Comparison of ENCODE assay signal across 16 cellular contexts in genomic region chr3:115628075-115628412, GRCh38. TPM values are rescaled to one million over a fixed set of nuclear protein-coding genes. Genes with fewer than 3 reads are reported as not detected.
DNase-seq lines count a peak whose midpoint lies in the region; ATAC-seq, FAIRE-seq and TF ChIP-seq lines count a peak whose summit lies in the region.
"Had no signal": no experiment of that assay in that cellular context is flagged by ENCODE, and none has a peak within 500 bp of the region (broad histone marks: within the 10 kb centered on the region; RNA-seq: fewer than 3 reads in every experiment).

No MANE protein-coding gene starts in this region.

- H3K4me3 ChIP-seq in gastrocnemius medialis, result no peak overlapping the region
- no peak overlapping the region for H3K4me3 ChIP-seq in heart right ventricle
- H3K4me3 ChIP-seq: skin epidermis had no signal

- DNase-seq in gastrocnemius medialis (no peak), heart right ventricle (no peak), NOMO-1 (lab: John Stamatoyannopoulos, UW; ENCODE audit: unreplicated experiment in 2 of 2) (no peak), GM19239 (ENCODE audit: insufficient read length, low spot score) (no peak)
- DNase-seq: activated CD4-positive, alpha-beta T cell treated with anti-CD3 and anti-CD28 coated beads, Interleukin-2, amount 10 ng/mL, durations not matched to agents 24 days and 14 days; NCI-H2029 treated with DMSO at 0.1 percent for 48 hours; nephron progenitor cell; T-helper 1 cell had no signal

- H3K27me3 ChIP-seq in gastrocnemius medialis (peaks cover 5 to 12% (median 11%) of the 10 kb centered on the region in 3 donors), heart right ventricle (peaks cover 0 to 54% (median 50%) of the 10 kb centered on the region in 7 donors)

- no peaks in the 10 kb centered on the region for H3K9me3 ChIP-seq in gastrocnemius medialis
- H3K9me3 ChIP-seq in heart right ventricle, result no peaks in the 10 kb centered on the region

- TF ChIP-seq CTCF in gastrocnemius medialis (IDR thresholded peaks at IDR 0.05 in 4 of 5, conservative IDR thresholded peaks at IDR 0.05 in 1 of 5) (no peak), heart right ventricle (IDR thresholded peaks at IDR 0.05) (no peak)

- H3K27ac ChIP-seq in gastrocnemius medialis (no peak overlapping the region), heart right ventricle (no peak overlapping the region)
- H3K27ac ChIP-seq: skin epidermis had no signal

- intact Hi-C loops in gastrocnemius medialis (cut with DNase I; ENCODE audit: low total_unique reads) (no loop called here), heart right ventricle (cut with DNase I) (no loop called here)

- WGBS in heart right ventricle, 2 donors, result 60 to 68% methylated on average over 1 of the region's 1 CpG

- TF ChIP-seq POLR2A in gastrocnemius medialis (IDR thresholded peaks at IDR 0.05), result no peak

- ATAC-seq in GM18499 (IDR thresholded peaks at IDR 0.05; ENCODE audit: insufficient read depth, unreplicated experiment) (peak; percentile 22), GM19452 (IDR thresholded peaks at IDR 0.05; ENCODE audit: unreplicated experiment) (peak; percentile 49), HG02678 (IDR thresholded peaks at IDR 0.05; ENCODE audit: unreplicated experiment) (peak; percentile 47), HG03196 (IDR thresholded peaks at IDR 0.05; ENCODE audit: unreplicated experiment) (peak; percentile 44), gastrocnemius medialis (no peak), heart right ventricle (no peak)
- ATAC-seq: activated T-helper 17 cell treated with anti-CD3 and anti-CD28 coated beads, Interleukin-2, amount 50 U/mL, for 72 hours had no signal

- H3K36me3 ChIP-seq in gastrocnemius medialis, result no peaks in the 10 kb centered on the region
- H3K36me3 ChIP-seq in heart right ventricle, result no peaks in the 10 kb centered on the region

- H3K4me1 ChIP-seq in gastrocnemius medialis (peaks cover 4 to 5% of the 10 kb centered on the region in 2 donors), heart right ventricle (peaks cover 0 to 11% (median 9%) of the 10 kb centered on the region in 9 donors)

- in situ Hi-C loops in gastrocnemius medialis (cut with MboI; ENCODE audit: low sequenced_read_pairs in 4 of 4), result no loop called here

- no peak for FAIRE-seq in GM19239 (lab: Jason Lieb, UNC)
- FAIRE-seq: D721Med had no signal

RNA-seq across cellular contexts. Expression of gene GAP43, which starts 4.7 kb away (rescaled TPM):
- total RNA-seq in gastrocnemius medialis (under 1 TPM in 1 of 4 donors, not detected in 3; 0.20 TPM), heart right ventricle (1 to 10 TPM in 4 of 10 donors, under 1 TPM in 5, not detected in 1; 0.52 to 2.3 (median 0.83) TPM)
- 1 to 10 TPM in 1 of 2 donors, under 1 TPM in 1; 0.29 to 2.0 TPM for polyA plus RNA-seq in heart right ventricle
- total RNA-seq: activated CD4-positive, alpha-beta T cell treated with anti-CD3 and anti-CD28 coated beads, Interleukin-2, amount 10 ng/mL, durations not matched to agents 24 days and 14 days; activated T-helper 17 cell treated with anti-CD3 and anti-CD28 coated beads, Interleukin-2, amount 50 U/mL, for 72 hours; ureter had no signal

Comparison
In these comparisons a context has a peak if more than half of its experiments do, and no peak if none do; other contexts are left out.
1. ATAC-seq: peak in GM18499 (single experiment), GM19452 (single experiment), HG02678 (single experiment) and HG03196 (single experiment); none in gastrocnemius medialis (0 of 2) and heart right ventricle (0 of 8).